In genomic region chr2:44392338-44392943, GRCh38 we compare ENCODE assay signal across 8 cellular contexts. TPM values are rescaled to one million over a fixed set of nuclear protein-coding genes. Genes with fewer than 3 reads are reported as not detected.
DNase-seq lines count a peak whose midpoint lies in the region; ATAC-seq and TF ChIP-seq lines count a peak whose summit lies in the region.

No MANE protein-coding gene starts in this region.

- H3K4me1 ChIP-seq in Peyer's patch (no peaks in the 10 kb centered on the region), adipocyte (ENCODE audit: control insufficient read depth, insufficient read depth, low read length) (no peaks in the 10 kb centered on the region)

- no peak overlapping the region for H3K27ac ChIP-seq in Peyer's patch

- no peak overlapping the region for H3K4me3 ChIP-seq in Peyer's patch
- no peak overlapping the region for H3K4me3 ChIP-seq in adipocyte (ENCODE audit: low read length)

- H3K4me3 Mint-ChIP-seq in HFFc6, result no peak overlapping the region

- no peak overlapping the region for H3K9ac ChIP-seq in adipocyte (ENCODE audit: low read length)

- H3K4me1 Mint-ChIP-seq in HFFc6 (ENCODE audit: low read depth), result peaks cover 5% of the 10 kb centered on the region

- no peaks in the 10 kb centered on the region for H3K9me3 ChIP-seq in Peyer's patch
- H3K9me3 ChIP-seq in adipocyte (ENCODE audit: control insufficient read depth, low read length), result no peaks in the 10 kb centered on the region

- no peaks in the 10 kb centered on the region for H3K27me3 ChIP-seq in Peyer's patch
- H3K27me3 ChIP-seq in adipocyte (replicated peaks; ENCODE audit: control insufficient read depth, insufficient read depth, low read length), result no peaks in the 10 kb centered on the region

- TF ChIP-seq POLR2A in Peyer's patch (IDR thresholded peaks at IDR 0.05), result no peak

- no peak for ATAC-seq in GM21515 (IDR thresholded peaks at IDR 0.05; ENCODE audit: unreplicated experiment)

- TF ChIP-seq CTCF in HFFc6 (IDR thresholded peaks at IDR 0.05) (peak; percentile 87), Peyer's patch (IDR thresholded peaks at IDR 0.05) (peak; percentile 18 to 63 (median 52))

- H3K27ac Mint-ChIP-seq in HFFc6, result no peak overlapping the region

- H3K27me3 Mint-ChIP-seq in HFFc6 (ENCODE audit: insufficient read depth), result no peaks in the 10 kb centered on the region; the same call in 1 of the 2 replicates

- H3K36me3 ChIP-seq in Peyer's patch (no peaks in the 10 kb centered on the region), adipocyte (ENCODE audit: control insufficient read depth, insufficient read depth, low read length, severe bottlenecking) (no peaks in the 10 kb centered on the region)

- DNase-seq in CD1c-positive myeloid dendritic cell (ENCODE audit: extremely low spot score) (peak; percentile 54), HFFc6 (peak; percentile 24), Peyer's patch (peak in 2 of 3 donors; percentile 40 to 72), adipocyte (ENCODE audit: low read depth) (peak; percentile 84), iPS-NIHi11 (ENCODE audit: low spot score) (peak; percentile 10), iPS-NIHi7 (ENCODE audit: extremely low spot score) (no peak)
- DNase-seq in stimulated activated CD4-positive, alpha-beta T cell treated with anti-CD3 and anti-CD28 coated beads, Interleukin-4, amount 100 ng/mL, for 24 hours, result peak; percentile 54

- no peaks in the 10 kb centered on the region for H3K9me3 Mint-ChIP-seq in HFFc6

- no peaks in the 10 kb centered on the region for H3K36me3 Mint-ChIP-seq in HFFc6 (ENCODE audit: low read depth)

RNA-seq across cellular contexts. Expression of gene CAMKMT, which starts 30.7 kb away (rescaled TPM):
- total RNA-seq in HFFc6 (2021; fragmentation: NEBNext Ultra II Directional; extraction: Animal tissue kit (Norgen Biotek cat#: 25700)), result 1 to 10 TPM; 5.1 to 8.6 (median 7.0) TPM
- 10 to 100 TPM in 3 of 4 donors, 1 to 10 TPM in 1; 9.8 to 33.0 (median 18.7) TPM for total RNA-seq in Peyer's patch

RNA-seq across cellular contexts. Expression of gene PREPL, which starts 31.1 kb away (rescaled TPM):
- 10 to 100 TPM; 51.5 to 67.1 (median 55.6) TPM for total RNA-seq in HFFc6 (2021; fragmentation: NEBNext Ultra II Directional; extraction: Animal tissue kit (Norgen Biotek cat#: 25700))
- total RNA-seq in Peyer's patch, result 10 to 100 TPM; 17.0 to 61.1 (median 22.6) TPM
